1 cellular context compared by ENCODE assay signal in the genomic region with DNA sequence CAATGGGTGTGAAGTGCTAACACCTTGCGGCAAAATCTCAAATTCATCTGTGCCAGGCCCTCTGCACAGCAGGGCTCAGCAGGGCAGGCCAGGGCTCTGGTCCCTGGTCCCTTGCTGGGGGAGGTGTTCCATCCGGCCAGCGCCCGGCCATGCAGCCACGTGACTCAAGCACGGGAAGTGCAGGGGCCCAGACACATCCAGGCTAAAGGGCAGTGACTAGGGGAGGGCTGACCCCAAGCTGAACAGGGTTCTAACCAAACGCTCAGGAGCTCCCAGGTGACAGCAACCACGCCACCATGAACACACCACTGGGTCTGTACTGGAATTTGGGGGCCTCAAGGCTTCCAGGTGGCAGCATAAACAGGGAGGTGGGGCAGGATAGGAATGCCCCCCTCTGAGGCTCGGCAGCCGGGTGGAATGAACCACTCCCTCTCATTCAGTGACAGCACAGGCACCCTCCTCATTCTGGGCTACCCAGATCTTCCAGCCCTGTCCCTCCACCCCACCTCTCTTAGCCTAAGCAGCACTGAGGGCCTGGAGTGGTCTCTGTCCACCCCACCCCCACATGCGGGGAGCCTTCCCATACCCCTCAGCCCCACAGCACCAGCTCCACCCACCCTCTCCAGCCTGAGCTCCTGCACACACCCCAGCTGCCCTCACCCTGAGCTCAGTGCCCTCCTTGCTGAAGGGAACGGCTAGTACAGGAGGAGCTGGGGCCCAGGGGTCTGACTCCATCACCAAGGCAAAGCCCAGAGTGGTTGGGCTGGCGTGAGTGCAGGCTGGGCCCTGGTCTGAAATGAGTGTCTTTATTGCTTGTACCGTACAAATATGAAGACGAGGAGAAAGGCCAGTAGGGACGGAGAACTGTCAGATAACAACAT.
A peak's percentile ranks its signal among the peaks of the same experiment; 100 is the strongest.
TF ChIP-seq lines count a peak whose summit lies in the region.

No MANE protein-coding gene starts in this region.

TF ChIP-seq in K562, 482 proteins besides CTCF, POLR2A, EP300 and RAD21 (continued from another document):
- TF ChIP-seq ZBTB7A (IDR thresholded peaks at IDR 0.05; ENCODE audit: borderline replicate concordance, control insufficient read depth, low read depth, low read length) = peak; percentile 14; the same call in 1 of the 2 replicates
- no peak for TF ChIP-seq ZNF717 (CRISPR knock-in tag; IDR thresholded peaks at IDR 0.05)
- peak; percentile 26; the same call in 1 of the 2 replicates for TF ChIP-seq FOSL1 (tag; conservative IDR thresholded peaks at IDR 0.05)
- TF ChIP-seq ZSCAN29 (IDR thresholded peaks at IDR 0.05) = 0 out of 2 replicates have a peak, but pooled peaks have one; percentile 20
- TF ChIP-seq, protein P1, sequence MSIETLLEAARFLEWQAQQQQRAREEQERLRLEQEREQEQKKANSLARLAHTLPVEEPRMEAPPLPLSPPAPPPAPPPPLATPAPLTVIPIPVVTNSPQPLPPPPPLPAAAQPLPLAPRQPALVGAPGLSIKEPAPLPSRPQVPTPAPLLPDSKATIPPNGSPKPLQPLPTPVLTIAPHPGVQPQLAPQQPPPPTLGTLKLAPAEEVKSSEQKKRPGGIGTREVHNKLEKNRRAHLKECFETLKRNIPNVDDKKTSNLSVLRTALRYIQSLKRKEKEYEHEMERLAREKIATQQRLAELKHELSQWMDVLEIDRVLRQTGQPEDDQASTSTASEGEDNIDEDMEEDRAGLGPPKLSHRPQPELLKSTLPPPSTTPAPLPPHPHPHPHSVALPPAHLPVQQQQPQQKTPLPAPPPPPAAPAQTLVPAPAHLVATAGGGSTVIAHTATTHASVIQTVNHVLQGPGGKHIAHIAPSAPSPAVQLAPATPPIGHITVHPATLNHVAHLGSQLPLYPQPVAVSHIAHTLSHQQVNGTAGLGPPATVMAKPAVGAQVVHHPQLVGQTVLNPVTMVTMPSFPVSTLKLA (conservative IDR thresholded peaks at IDR 0.05) = peak; percentile 74 to 84
- 0 out of 2 replicates have a peak, but pooled peaks have one; percentile 44 for TF ChIP-seq RB1 (IDR thresholded peaks at IDR 0.05; ENCODE audit: low read depth)
- TF ChIP-seq, protein P2, sequence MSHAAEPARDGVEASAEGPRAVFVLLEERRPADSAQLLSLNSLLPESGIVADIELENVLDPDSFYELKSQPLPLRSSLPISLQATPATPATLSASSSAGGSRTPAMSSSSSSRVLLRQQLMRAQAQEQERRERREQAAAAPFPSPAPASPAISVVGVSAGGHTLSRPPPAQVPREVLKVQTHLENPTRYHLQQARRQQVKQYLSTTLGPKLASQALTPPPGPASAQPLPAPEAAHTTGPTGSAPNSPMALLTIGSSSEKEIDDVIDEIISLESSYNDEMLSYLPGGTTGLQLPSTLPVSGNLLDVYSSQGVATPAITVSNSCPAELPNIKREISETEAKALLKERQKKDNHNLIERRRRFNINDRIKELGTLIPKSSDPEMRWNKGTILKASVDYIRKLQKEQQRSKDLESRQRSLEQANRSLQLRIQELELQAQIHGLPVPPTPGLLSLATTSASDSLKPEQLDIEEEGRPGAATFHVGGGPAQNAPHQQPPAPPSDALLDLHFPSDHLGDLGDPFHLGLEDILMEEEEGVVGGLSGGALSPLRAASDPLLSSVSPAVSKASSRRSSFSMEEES (CRISPR knock-in tag; IDR thresholded peaks at IDR 0.05) = peak; percentile 89
- TF ChIP-seq HDGF (IDR thresholded peaks at IDR 0.05) = no peak
- peak; percentile 93 for TF ChIP-seq RAD51 (IDR thresholded peaks at IDR 0.05; ENCODE audit: borderline replicate concordance, low read depth)
- TF ChIP-seq, protein P3, sequence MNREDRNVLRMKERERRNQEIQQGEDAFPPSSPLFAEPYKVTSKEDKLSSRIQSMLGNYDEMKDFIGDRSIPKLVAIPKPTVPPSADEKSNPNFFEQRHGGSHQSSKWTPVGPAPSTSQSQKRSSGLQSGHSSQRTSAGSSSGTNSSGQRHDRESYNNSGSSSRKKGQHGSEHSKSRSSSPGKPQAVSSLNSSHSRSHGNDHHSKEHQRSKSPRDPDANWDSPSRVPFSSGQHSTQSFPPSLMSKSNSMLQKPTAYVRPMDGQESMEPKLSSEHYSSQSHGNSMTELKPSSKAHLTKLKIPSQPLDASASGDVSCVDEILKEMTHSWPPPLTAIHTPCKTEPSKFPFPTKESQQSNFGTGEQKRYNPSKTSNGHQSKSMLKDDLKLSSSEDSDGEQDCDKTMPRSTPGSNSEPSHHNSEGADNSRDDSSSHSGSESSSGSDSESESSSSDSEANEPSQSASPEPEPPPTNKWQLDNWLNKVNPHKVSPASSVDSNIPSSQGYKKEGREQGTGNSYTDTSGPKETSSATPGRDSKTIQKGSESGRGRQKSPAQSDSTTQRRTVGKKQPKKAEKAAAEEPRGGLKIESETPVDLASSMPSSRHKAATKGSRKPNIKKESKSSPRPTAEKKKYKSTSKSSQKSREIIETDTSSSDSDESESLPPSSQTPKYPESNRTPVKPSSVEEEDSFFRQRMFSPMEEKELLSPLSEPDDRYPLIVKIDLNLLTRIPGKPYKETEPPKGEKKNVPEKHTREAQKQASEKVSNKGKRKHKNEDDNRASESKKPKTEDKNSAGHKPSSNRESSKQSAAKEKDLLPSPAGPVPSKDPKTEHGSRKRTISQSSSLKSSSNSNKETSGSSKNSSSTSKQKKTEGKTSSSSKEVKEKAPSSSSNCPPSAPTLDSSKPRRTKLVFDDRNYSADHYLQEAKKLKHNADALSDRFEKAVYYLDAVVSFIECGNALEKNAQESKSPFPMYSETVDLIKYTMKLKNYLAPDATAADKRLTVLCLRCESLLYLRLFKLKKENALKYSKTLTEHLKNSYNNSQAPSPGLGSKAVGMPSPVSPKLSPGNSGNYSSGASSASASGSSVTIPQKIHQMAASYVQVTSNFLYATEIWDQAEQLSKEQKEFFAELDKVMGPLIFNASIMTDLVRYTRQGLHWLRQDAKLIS (CRISPR knock-in tag; IDR thresholded peaks at IDR 0.05) = no peak
- TF ChIP-seq, protein P4, sequence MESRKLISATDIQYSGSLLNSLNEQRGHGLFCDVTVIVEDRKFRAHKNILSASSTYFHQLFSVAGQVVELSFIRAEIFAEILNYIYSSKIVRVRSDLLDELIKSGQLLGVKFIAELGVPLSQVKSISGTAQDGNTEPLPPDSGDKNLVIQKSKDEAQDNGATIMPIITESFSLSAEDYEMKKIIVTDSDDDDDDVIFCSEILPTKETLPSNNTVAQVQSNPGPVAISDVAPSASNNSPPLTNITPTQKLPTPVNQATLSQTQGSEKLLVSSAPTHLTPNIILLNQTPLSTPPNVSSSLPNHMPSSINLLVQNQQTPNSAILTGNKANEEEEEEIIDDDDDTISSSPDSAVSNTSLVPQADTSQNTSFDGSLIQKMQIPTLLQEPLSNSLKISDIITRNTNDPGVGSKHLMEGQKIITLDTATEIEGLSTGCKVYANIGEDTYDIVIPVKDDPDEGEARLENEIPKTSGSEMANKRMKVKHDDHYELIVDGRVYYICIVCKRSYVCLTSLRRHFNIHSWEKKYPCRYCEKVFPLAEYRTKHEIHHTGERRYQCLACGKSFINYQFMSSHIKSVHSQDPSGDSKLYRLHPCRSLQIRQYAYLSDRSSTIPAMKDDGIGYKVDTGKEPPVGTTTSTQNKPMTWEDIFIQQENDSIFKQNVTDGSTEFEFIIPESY (CRISPR knock-in tag; IDR thresholded peaks at IDR 0.05) = no peak
